ENCODE assay signal across 9 cellular contexts in the genomic region with DNA sequence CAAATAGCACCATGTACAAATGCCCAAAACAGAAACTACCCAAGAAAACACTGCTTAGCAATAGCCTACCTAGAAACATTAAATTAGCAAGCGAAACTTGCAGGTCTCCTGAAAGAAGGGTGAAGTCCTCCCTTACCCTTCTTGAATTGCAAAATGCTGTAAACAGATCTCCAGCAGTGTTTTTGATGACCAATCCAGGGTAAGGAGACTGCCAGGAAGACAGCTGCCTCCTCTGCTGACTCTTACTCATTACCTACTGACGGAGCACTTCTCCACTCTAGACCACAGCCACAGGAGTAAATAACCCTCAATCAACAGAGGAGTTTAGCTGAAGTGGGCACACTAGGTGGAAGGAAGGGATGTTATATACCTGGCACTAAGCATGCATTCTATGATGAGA. TPM values are rescaled to one million over a fixed set of nuclear protein-coding genes. Genes with fewer than 3 reads are reported as not detected.
A peak's percentile ranks its signal among the peaks of the same experiment; 100 is the strongest.
DNase-seq lines count a peak whose midpoint lies in the region; ATAC-seq and TF ChIP-seq lines count a peak whose summit lies in the region.
"Had no signal": no experiment of that assay in that cellular context is flagged by ENCODE, and none has a peak within 500 bp of the region (broad histone marks: within the 10 kb centered on the region; RNA-seq: fewer than 3 reads in every experiment).

No MANE protein-coding gene starts in this region.

- H3K4me2 ChIP-seq in neural progenitor cell, result no peak overlapping the region

- peaks cover 2% of the 10 kb centered on the region for H3F3A ChIP-seq in neural progenitor cell (ENCODE audit: low read depth)

- H3K79me2 ChIP-seq in neural progenitor cell (ENCODE audit: low read depth), result no peaks in the 10 kb centered on the region

- no peaks in the 10 kb centered on the region for H3K36me3 ChIP-seq in adipocyte (ENCODE audit: control insufficient read depth, insufficient read depth, low read length, severe bottlenecking)
- H3K36me3 ChIP-seq in neural progenitor cell, result peaks cover 5% of the 10 kb centered on the region
- H3K36me3 ChIP-seq in naive thymus-derived CD4-positive, alpha-beta T cell (ENCODE audit: control insufficient read depth in 2 of 3, insufficient read depth in 3 of 3, low read length in 3 of 3), result no peaks in the 10 kb centered on the region

- H3K4me1 ChIP-seq in adipocyte (ENCODE audit: control insufficient read depth, insufficient read depth, low read length) (peaks cover 21% of the 10 kb centered on the region), neural progenitor cell (peaks cover 4% of the 10 kb centered on the region)
- H3K4me1 ChIP-seq in naive thymus-derived CD4-positive, alpha-beta T cell (ENCODE audit: control insufficient read depth in 2 of 2, insufficient read depth in 2 of 2, low read length in 2 of 2), result no peaks in the 10 kb centered on the region

- DNase-seq in adipocyte (ENCODE audit: low read depth), result peak; percentile 65
- DNase-seq in neural progenitor cell (ENCODE audit: low spot score), result no peak
- no peak for DNase-seq in naive thymus-derived CD4-positive, alpha-beta T cell
- no peak for DNase-seq in activated T-helper 2 cell treated with anti-CD3 and anti-CD28 coated beads, Interferon-gamma antibody, Interleukin-2, Interleukin-4, amounts not matched to agents 10 μg/mL and 5 μg/mL and 100 μg/mL, durations not matched to agents 14 hours and 24 hours and 36 hours (ENCODE audit: low spot score)
- no peak for DNase-seq in NCI-H2081 treated with DMSO at 0.1 percent for 48 hours (lab: John Stamatoyannopoulos, UW)
- no peak for DNase-seq in mesothelial cell of epicardium (ENCODE audit: low spot score in 2 of 2, unreplicated experiment in 2 of 2)
- DNase-seq: NCI-H345 had no signal

- H3K9ac ChIP-seq in adipocyte (ENCODE audit: low read length) (no peak overlapping the region), neural progenitor cell (no peak overlapping the region)

- H3K9me3 Mint-ChIP-seq in neural progenitor cell, result no peaks in the 10 kb centered on the region
- H3K9me3 Mint-ChIP-seq in naive thymus-derived CD4-positive, alpha-beta T cell, result peaks cover 0 to 2% (median 0%) of the 10 kb centered on the region in 11 donors
- no peaks in the 10 kb centered on the region for H3K9me3 Mint-ChIP-seq in activated T-helper 2 cell treated with anti-CD3 and anti-CD28 coated beads, Interferon-gamma antibody, Interleukin-2, Interleukin-4, amounts not matched to agents 10 μg/mL and 5 μg/mL and 100 μg/mL, durations not matched to agents 14 hours and 24 hours and 36 hours
- no peaks in the 10 kb centered on the region for H3K9me3 Mint-ChIP-seq in mesothelial cell of epicardium

- H3K9me3 ChIP-seq in adipocyte (ENCODE audit: control insufficient read depth, low read length) (no peaks in the 10 kb centered on the region), neural progenitor cell (ENCODE audit: low read depth) (no peaks in the 10 kb centered on the region)
- no peaks in the 10 kb centered on the region for H3K9me3 ChIP-seq in naive thymus-derived CD4-positive, alpha-beta T cell (ENCODE audit: control insufficient read depth in 2 of 3, low read length in 3 of 3)

- peaks cover 7% of the 10 kb centered on the region for H3K27me3 Mint-ChIP-seq in neural progenitor cell (ENCODE audit: insufficient read depth, low read depth)
- peaks cover 0 to 16% (median 0%) of the 10 kb centered on the region in 5 donors for H3K27me3 Mint-ChIP-seq in naive thymus-derived CD4-positive, alpha-beta T cell
- H3K27me3 Mint-ChIP-seq in activated T-helper 2 cell treated with anti-CD3 and anti-CD28 coated beads, Interferon-gamma antibody, Interleukin-2, Interleukin-4, amounts not matched to agents 10 μg/mL and 5 μg/mL and 100 μg/mL, durations not matched to agents 14 hours and 24 hours and 36 hours (ENCODE audit: low read depth), result peaks cover 14% of the 10 kb centered on the region
- no peaks in the 10 kb centered on the region for H3K27me3 Mint-ChIP-seq in mesothelial cell of epicardium (ENCODE audit: low read depth)

- H3K4me3 Mint-ChIP-seq in neural progenitor cell, result no peak overlapping the region
- no peak overlapping the region for H3K4me3 Mint-ChIP-seq in naive thymus-derived CD4-positive, alpha-beta T cell
- no peak overlapping the region for H3K4me3 Mint-ChIP-seq in activated T-helper 2 cell treated with anti-CD3 and anti-CD28 coated beads, Interferon-gamma antibody, Interleukin-2, Interleukin-4, amounts not matched to agents 10 μg/mL and 5 μg/mL and 100 μg/mL, durations not matched to agents 14 hours and 24 hours and 36 hours (ENCODE audit: low read depth)
- no peak overlapping the region for H3K4me3 Mint-ChIP-seq in mesothelial cell of epicardium

- no peak overlapping the region for H3K4me3 ChIP-seq in adipocyte (ENCODE audit: low read length)
- H3K4me3 ChIP-seq in neural progenitor cell, result no peak overlapping the region
- no peak overlapping the region for H3K4me3 ChIP-seq in naive thymus-derived CD4-positive, alpha-beta T cell (ENCODE audit: low read length)

- H3K27me3 ChIP-seq in adipocyte (replicated peaks; ENCODE audit: control insufficient read depth, insufficient read depth, low read length), result no peaks in the 10 kb centered on the region
- H3K27me3 ChIP-seq in neural progenitor cell, result peaks cover 24% of the 10 kb centered on the region
- no peaks in the 10 kb centered on the region for H3K27me3 ChIP-seq in naive thymus-derived CD4-positive, alpha-beta T cell (ENCODE audit: control insufficient read depth in 2 of 2, insufficient read depth in 2 of 2, low read length in 2 of 2)

- peak; percentile 47 for ATAC-seq in GM18508 (IDR thresholded peaks at IDR 0.05; ENCODE audit: insufficient read depth, unreplicated experiment)
- peak; percentile 47 for ATAC-seq in HG03442 (IDR thresholded peaks at IDR 0.05; ENCODE audit: unreplicated experiment)
- ATAC-seq in naive thymus-derived CD4-positive, alpha-beta T cell, result no peak

- CTCF ChIA-PET in naive thymus-derived CD4-positive, alpha-beta T cell (lab: Charles Lee), result no interaction called here

- no peak overlapping the region for H3K27ac ChIP-seq in neural progenitor cell
- H3K27ac ChIP-seq in naive thymus-derived CD4-positive, alpha-beta T cell (ENCODE audit: low read depth, low read length), result no peak overlapping the region

- H3K4me1 Mint-ChIP-seq in neural progenitor cell (peaks cover 8% of the 10 kb centered on the region), mesothelial cell of epicardium (no peaks in the 10 kb centered on the region)
- H3K4me1 Mint-ChIP-seq in naive thymus-derived CD4-positive, alpha-beta T cell, result no peaks in the 10 kb centered on the region
- H3K4me1 Mint-ChIP-seq in activated T-helper 2 cell treated with anti-CD3 and anti-CD28 coated beads, Interferon-gamma antibody, Interleukin-2, Interleukin-4, amounts not matched to agents 10 μg/mL and 5 μg/mL and 100 μg/mL, durations not matched to agents 14 hours and 24 hours and 36 hours (ENCODE audit: low read depth), result no peaks in the 10 kb centered on the region

- H3K27ac Mint-ChIP-seq in neural progenitor cell (peak overlapping the region; percentile 24), mesothelial cell of epicardium (no peak overlapping the region)
- H3K27ac Mint-ChIP-seq in naive thymus-derived CD4-positive, alpha-beta T cell, result no peak overlapping the region
- no peak overlapping the region for H3K27ac Mint-ChIP-seq in activated T-helper 2 cell treated with anti-CD3 and anti-CD28 coated beads, Interferon-gamma antibody, Interleukin-2, Interleukin-4, amounts not matched to agents 10 μg/mL and 5 μg/mL and 100 μg/mL, durations not matched to agents 14 hours and 24 hours and 36 hours

- no peak for TF ChIP-seq CTCF in neural progenitor cell (IDR thresholded peaks at IDR 0.05)
- TF ChIP-seq CTCF in mesothelial cell of epicardium (IDR thresholded peaks at IDR 0.05; ENCODE audit: unreplicated experiment), result no peak

- H3K36me3 Mint-ChIP-seq in neural progenitor cell (no peaks in the 10 kb centered on the region), mesothelial cell of epicardium (no peaks in the 10 kb centered on the region)
- no peaks in the 10 kb centered on the region for H3K36me3 Mint-ChIP-seq in naive thymus-derived CD4-positive, alpha-beta T cell
- no peaks in the 10 kb centered on the region for H3K36me3 Mint-ChIP-seq in activated T-helper 2 cell treated with anti-CD3 and anti-CD28 coated beads, Interferon-gamma antibody, Interleukin-2, Interleukin-4, amounts not matched to agents 10 μg/mL and 5 μg/mL and 100 μg/mL, durations not matched to agents 14 hours and 24 hours and 36 hours (ENCODE audit: low read depth)

- H2AFZ ChIP-seq in neural progenitor cell (replicated peaks), result no peak overlapping the region

- intact Hi-C loops in naive thymus-derived CD4-positive, alpha-beta T cell (cut with micrococcal nuclease), result no loop called here
- intact Hi-C loops in activated T-helper 2 cell treated with anti-CD3 and anti-CD28 coated beads, Interferon-gamma antibody, Interleukin-2, Interleukin-4, amounts not matched to agents 10 μg/mL and 5 μg/mL and 100 μg/mL, durations not matched to agents 14 hours and 24 hours and 36 hours (cut with micrococcal nuclease), result no loop called here

- POLR2A ChIA-PET in naive thymus-derived CD4-positive, alpha-beta T cell (lab: Charles Lee), result no interaction called here

- H4K20me1 ChIP-seq in neural progenitor cell (ENCODE audit: low read depth), result no peaks in the 10 kb centered on the region

RNA-seq across cellular contexts. Expression of a gene that starts 32.2 kb away (rescaled TPM):
- 28.6 and 32.8 TPM in 2 replicates for total RNA-seq in neural progenitor cell (ENCODE audit: low replicate concordance)
- 10 to 100 TPM; 15.0 to 70.4 (median 24.2) TPM for total RNA-seq in naive thymus-derived CD4-positive, alpha-beta T cell
- polyA plus RNA-seq in naive thymus-derived CD4-positive, alpha-beta T cell, result 1 to 10 TPM; 7.0 to 8.3 TPM
- total RNA-seq in activated T-helper 2 cell treated with anti-CD3 and anti-CD28 coated beads, Interferon-gamma antibody, Interleukin-2, Interleukin-4, amounts not matched to agents 10 μg/mL and 5 μg/mL and 100 μg/mL, durations not matched to agents 14 hours and 24 hours and 36 hours, result 30.3 and 33.5 TPM in 2 replicates
- 74.2 to 80.2 TPM (median 77.7 TPM) in 3 replicates for total RNA-seq in mesothelial cell of epicardium
